In genomic region chr9:133874061-133874638, GRCh38 we compare ENCODE assay signal across 11 cellular contexts.
DNase-seq lines count a peak whose midpoint lies in the region; ATAC-seq, FAIRE-seq and TF ChIP-seq lines count a peak whose summit lies in the region.
"Had no signal": no experiment of that assay in that cellular context is flagged by ENCODE, and none has a peak within 500 bp of the region (broad histone marks: within the 10 kb centered on the region; RNA-seq: fewer than 3 reads in every experiment).

No MANE protein-coding gene starts in this region.

- peaks cover 8% of the 10 kb centered on the region for H3K4me1 ChIP-seq in A673 (ENCODE audit: insufficient read depth, low read length, poor library complexity, severe bottlenecking)
- H3K4me1 ChIP-seq in adipocyte (ENCODE audit: control insufficient read depth, insufficient read depth, low read length): peaks cover 6% of the 10 kb centered on the region
- H3K4me1 ChIP-seq in HAP-1: no peaks in the 10 kb centered on the region
- no peaks in the 10 kb centered on the region for H3K4me1 ChIP-seq in ascending aorta

- intact Hi-C loops in A673 (cut with micrococcal nuclease; ENCODE audit: unreplicated experiment) (no loop called here), ascending aorta (cut with DNase I) (no loop called here)

- no peak overlapping the region for H3K9ac ChIP-seq in adipocyte (ENCODE audit: low read length)

- peak overlapping the region; percentile 16 for H3K27ac ChIP-seq in A673 (ENCODE audit: low read depth, low read length, poor library complexity, severe bottlenecking)
- H3K27ac ChIP-seq in ascending aorta: no peak overlapping the region

- TF ChIP-seq POLR2A in GM12891 (IDR thresholded peaks at IDR 0.05; ENCODE audit: low read depth, low read length): no peak

- no peak for FAIRE-seq in GM12891 (lab: Jason Lieb, UNC)

- ATAC-seq in activated CD8-positive, alpha-beta memory T cell treated with anti-CD3 and anti-CD28 coated beads, Interleukin-2, amount 10 ng/mL, durations not matched to agents 7 days and 5 days: no peak

- no peak for DNase-seq in A673 (ENCODE audit: low spot score)
- peak; percentile 89 for DNase-seq in HK-2 (ENCODE audit: unreplicated experiment)
- peak; percentile 70 for DNase-seq in adipocyte (ENCODE audit: low read depth)
- DNase-seq in left kidney (ENCODE audit: low read depth, low spot score): peak; percentile 53
- DNase-seq in activated CD8-positive, alpha-beta memory T cell treated with anti-CD3 and anti-CD28 coated beads, Interleukin-2, amount 10 ng/mL, durations not matched to agents 7 days and 5 days: no peak
- DNase-seq in HAP-1 (ENCODE audit: low spot score in 2 of 2): no peak
- no peak for DNase-seq in ascending aorta (ENCODE audit: low spot score in 2 of 2)
- DNase-seq in GM12891 (ENCODE audit: insufficient read length, low spot score): no peak
- DNase-seq: activated CD4-positive, alpha-beta T cell treated with anti-CD3 and anti-CD28 coated beads for 48 hours; NCI-H187 treated with DMSO at 0.1 percent for 48 hours had no signal

- H3K4me3 ChIP-seq in A673 (ENCODE audit: low read depth, low read length, poor library complexity, severe bottlenecking): no peak overlapping the region
- H3K4me3 ChIP-seq in adipocyte (ENCODE audit: low read length): no peak overlapping the region
- no peak overlapping the region for H3K4me3 ChIP-seq in HAP-1
- no peak overlapping the region for H3K4me3 ChIP-seq in ascending aorta
- H3K4me3 ChIP-seq: skin epidermis had no signal

- TF ChIP-seq CTCF in A673 (conservative IDR thresholded peaks at IDR 0.05; ENCODE audit: low read depth, low read length) (no peak), ascending aorta (IDR thresholded peaks at IDR 0.05) (no peak)

- no peaks in the 10 kb centered on the region for H3K9me3 Mint-ChIP-seq in activated CD8-positive, alpha-beta memory T cell treated with anti-CD3 and anti-CD28 coated beads, Interleukin-2, amount 10 ng/mL, durations not matched to agents 7 days and 5 days (ENCODE audit: low read depth)

- POLR2A ChIA-PET in A673 (lab: Charles Lee; ENCODE audit: low non-redundant PET): no interaction called here

- CTCF ChIA-PET in A673 (lab: Charles Lee): no interaction called here
- CTCF ChIA-PET in activated CD8-positive, alpha-beta memory T cell treated with anti-CD3 and anti-CD28 coated beads, Interleukin-2, amount 10 ng/mL, durations not matched to agents 7 days and 5 days (lab: Charles Lee): no interaction called here

- H3K36me3 ChIP-seq in A673 (ENCODE audit: insufficient read depth, low read length, poor library complexity, severe bottlenecking) (no peaks in the 10 kb centered on the region), adipocyte (ENCODE audit: control insufficient read depth, insufficient read depth, low read length, severe bottlenecking) (peaks cover 3% of the 10 kb centered on the region), HAP-1 (replicated peaks) (no peaks in the 10 kb centered on the region), ascending aorta (no peaks in the 10 kb centered on the region)

- H3K36me3 Mint-ChIP-seq in activated CD8-positive, alpha-beta memory T cell treated with anti-CD3 and anti-CD28 coated beads, Interleukin-2, amount 10 ng/mL, durations not matched to agents 7 days and 5 days: no peaks in the 10 kb centered on the region

- BruUV-seq in A673 (replicated peaks; lab: Mats Ljungman, UMichigan): no TSS peak

- in situ Hi-C loops in HAP-1 (cut with MboI; ENCODE audit: low sequenced_read_pairs): no loop called here

- peaks cover 6% of the 10 kb centered on the region for H3K4me1 Mint-ChIP-seq in activated CD8-positive, alpha-beta memory T cell treated with anti-CD3 and anti-CD28 coated beads, Interleukin-2, amount 10 ng/mL, durations not matched to agents 7 days and 5 days

- H3K27me3 ChIP-seq in A673 (replicated peaks; ENCODE audit: insufficient read depth, low read depth, low read length, poor library complexity) (no peaks in the 10 kb centered on the region), adipocyte (replicated peaks; ENCODE audit: control insufficient read depth, insufficient read depth, low read length) (no peaks in the 10 kb centered on the region), HAP-1 (ENCODE audit: low read depth) (no peaks in the 10 kb centered on the region), ascending aorta (no peaks in the 10 kb centered on the region)

- H3K4me3 Mint-ChIP-seq in activated CD8-positive, alpha-beta memory T cell treated with anti-CD3 and anti-CD28 coated beads, Interleukin-2, amount 10 ng/mL, durations not matched to agents 7 days and 5 days: no peak overlapping the region

- no peaks in the 10 kb centered on the region for H3K9me3 ChIP-seq in A673 (ENCODE audit: low read depth, low read length, poor library complexity, severe bottlenecking)
- no peaks in the 10 kb centered on the region for H3K9me3 ChIP-seq in adipocyte (ENCODE audit: control insufficient read depth, low read length)
- no peaks in the 10 kb centered on the region for H3K9me3 ChIP-seq in HAP-1
- no peaks in the 10 kb centered on the region for H3K9me3 ChIP-seq in ascending aorta

- H3K27me3 Mint-ChIP-seq in activated CD8-positive, alpha-beta memory T cell treated with anti-CD3 and anti-CD28 coated beads, Interleukin-2, amount 10 ng/mL, durations not matched to agents 7 days and 5 days: peaks cover 6% of the 10 kb centered on the region

- H3K27ac Mint-ChIP-seq in activated CD8-positive, alpha-beta memory T cell treated with anti-CD3 and anti-CD28 coated beads, Interleukin-2, amount 10 ng/mL, durations not matched to agents 7 days and 5 days: no peak overlapping the region

TF ChIP-seq in GM12891, 5 proteins besides CTCF, POLR2A, EP300 and RAD21:
- TF ChIP-seq PAX5 (IDR thresholded peaks at IDR 0.05; ENCODE audit: insufficient read depth, low read length, severe bottlenecking) (no peak), SPI1 (IDR thresholded peaks at IDR 0.05; ENCODE audit: low read depth, low read length) (no peak)

Comparison
In these comparisons a context has a peak if more than half of its experiments do, and no peak if none do; other contexts are left out.
1. DNase-seq: peak in HK-2 (single experiment), adipocyte (single experiment) and left kidney (single experiment); none in A673 (single experiment), activated CD8-positive, alpha-beta memory T cell treated with anti-CD3 and anti-CD28 coated beads, Interleukin-2, amount 10 ng/mL, durations not matched to agents 7 days and 5 days (single experiment), HAP-1 (0 of 2), ascending aorta (0 of 2) and GM12891 (single experiment).